ENCODE assay signal across 12 cellular contexts in the genomic region with DNA sequence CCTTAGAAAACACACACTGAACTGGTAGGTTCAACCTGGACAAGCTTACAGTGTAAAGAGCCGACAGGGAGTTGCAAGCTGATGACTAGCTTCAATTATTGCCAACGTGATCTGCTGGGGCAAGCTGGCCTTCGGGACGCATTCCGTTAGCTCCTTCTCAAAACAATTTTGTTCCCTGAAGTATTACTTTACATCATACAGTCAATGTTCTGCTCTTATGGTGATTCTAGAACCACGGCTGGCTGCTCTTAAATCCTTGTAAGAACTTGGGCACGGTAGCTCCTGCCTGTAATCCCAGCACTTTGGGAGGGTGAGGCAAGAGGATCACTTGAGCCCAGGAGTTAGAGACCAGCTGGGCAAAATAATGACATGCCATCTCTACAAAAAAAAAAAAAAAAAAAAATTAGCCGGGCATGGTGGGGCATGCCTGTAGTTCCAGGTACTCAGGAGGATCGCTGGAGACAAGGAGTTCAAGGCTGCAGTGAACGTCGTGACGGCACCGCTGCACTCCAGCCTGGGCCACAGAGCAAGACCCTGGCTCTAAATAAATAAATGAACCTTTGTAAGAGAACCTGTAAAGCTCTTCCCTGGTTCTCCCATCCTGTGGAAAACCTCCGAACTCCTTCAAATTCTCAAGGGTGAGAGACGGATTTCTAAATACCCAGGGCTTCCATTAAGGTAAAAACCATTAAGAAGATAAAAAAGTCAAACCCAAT. TPM values are rescaled to one million over a fixed set of nuclear protein-coding genes. Genes with fewer than 3 reads are reported as not detected.
DNase-seq lines count a peak whose midpoint lies in the region; ATAC-seq and TF ChIP-seq lines count a peak whose summit lies in the region.
"Had no signal": no experiment of that assay in that cellular context is flagged by ENCODE, and none has a peak within 500 bp of the region (broad histone marks: within the 10 kb centered on the region; RNA-seq: fewer than 3 reads in every experiment).

No MANE protein-coding gene starts in this region.

- H3K36me3 ChIP-seq in ES-I3 (ENCODE audit: insufficient read depth, low read length) (no peaks in the 10 kb centered on the region), neural cell (ENCODE audit: insufficient read depth, low read length) (no peaks in the 10 kb centered on the region), lower lobe of right lung (no peaks in the 10 kb centered on the region)
- H3K36me3 ChIP-seq: colonic mucosa had no signal

- DNase-seq in NCI-H2171 treated with DMSO at 0.1 percent for 48 hours (lab: John Stamatoyannopoulos, UW) (peak; percentile 67), dorsolateral prefrontal cortex (no peak), NCI-H187 (lab: John Stamatoyannopoulos, UW) (no peak), lower lobe of right lung (no peak)
- DNase-seq: colonic mucosa, NCI-H2029 had no signal

- H3K4me1 ChIP-seq in ES-I3 (ENCODE audit: insufficient read depth, low read length) (peaks cover 6% of the 10 kb centered on the region; the same call in 1 of the 2 replicates), lower lobe of right lung (peaks cover 10% of the 10 kb centered on the region)
- H3K4me1 ChIP-seq: colonic mucosa had no signal

- no peaks in the 10 kb centered on the region for H3K9me2 ChIP-seq in neural cell (ENCODE audit: insufficient read depth, low read length)

- TF ChIP-seq RAD21 in neural cell (conservative IDR thresholded peaks at IDR 0.05), result no peak

- H3K27me3 ChIP-seq in dorsolateral prefrontal cortex, result no peaks in the 10 kb centered on the region
- H3K27me3 ChIP-seq in neural cell (ENCODE audit: insufficient read depth, low read depth, low read length), result no peaks in the 10 kb centered on the region
- H3K27me3 ChIP-seq in lower lobe of right lung (ENCODE audit: low read depth), result no peaks in the 10 kb centered on the region
- H3K27me3 ChIP-seq: colonic mucosa had no signal

- H3F3A ChIP-seq in neural cell (ENCODE audit: insufficient read depth, low read length, poor library complexity, severe bottlenecking), result no peaks in the 10 kb centered on the region

- H3K9me3 ChIP-seq in ES-I3 (ENCODE audit: control insufficient read depth, insufficient read depth, low read length) (peaks cover 4% of the 10 kb centered on the region), neural cell (ENCODE audit: low read length) (no peaks in the 10 kb centered on the region), lower lobe of right lung (peaks cover 3% of the 10 kb centered on the region)
- H3K9me3 ChIP-seq: colonic mucosa had no signal

- TF ChIP-seq CTCF in dorsolateral prefrontal cortex (IDR thresholded peaks at IDR 0.05 in 54 of 56, conservative IDR thresholded peaks at IDR 0.05 in 2 of 56; ENCODE audit: low read depth in 1 of 56, partially characterized antibody in 56 of 56) (no peak), neural cell (IDR thresholded peaks at IDR 0.05; ENCODE audit: poor library complexity, severe bottlenecking) (no peak), lower lobe of right lung (IDR thresholded peaks at IDR 0.05) (no peak)

- H3K79me2 ChIP-seq in neural cell (replicated peaks; ENCODE audit: insufficient read depth, low read length), result peaks cover 30% of the 10 kb centered on the region

- no peak overlapping the region for H2AFZ ChIP-seq in neural cell (ENCODE audit: low read depth, low read length)

- H3K4me3 ChIP-seq in dorsolateral prefrontal cortex (peak overlapping the region in 53 of 59 donors; percentile 68 to 97 (median 90)), neural cell (ENCODE audit: low read length) (peak overlapping the region; percentile 99), lower lobe of right lung (no peak overlapping the region)

- H3K4me2 ChIP-seq in neural cell (ENCODE audit: low read length), result peak overlapping the region; percentile 44

- H3K27ac ChIP-seq in dorsolateral prefrontal cortex, result peak overlapping the region in 52 of 59 donors; percentile 11 to 99 (median 97)
- no peak overlapping the region for H3K27ac ChIP-seq in neural cell (ENCODE audit: low read length)
- no peak overlapping the region for H3K27ac ChIP-seq in lower lobe of right lung
- H3K27ac ChIP-seq: colonic mucosa had no signal

- intact Hi-C loops in dorsolateral prefrontal cortex (cut with DNase I) (loop anchor here (5.0 to 10.0 kb wide), 2 partner anchors 76 to 538 kb away; partner anchors contain the start of genes ALG1 (in 1 of the 2) and UBALD1 (in 1 of the 2)), lower lobe of right lung (cut with DNase I) (no loop called here)

- TF ChIP-seq EP300 in neural cell (conservative IDR thresholded peaks at IDR 0.05; ENCODE audit: poor library complexity, severe bottlenecking), result no peak

- ATAC-seq in GM18502 (IDR thresholded peaks at IDR 0.05; ENCODE audit: poor library complexity, unreplicated experiment) (no peak), lower lobe of right lung (no peak)
- ATAC-seq in activated CD4-positive, CD25-positive, alpha-beta regulatory T cell treated with anti-CD3 and anti-CD28 coated beads, Interleukin-2, amount 50 U/mL, for 24 hours, result no peak

- H4K20me1 ChIP-seq in neural cell (ENCODE audit: insufficient read depth), result no peaks in the 10 kb centered on the region

- H3K9ac ChIP-seq in ES-I3 (ENCODE audit: low read depth, low read length), result peak overlapping the region; percentile 91
- no peak overlapping the region for H3K9ac ChIP-seq in neural cell (ENCODE audit: low read length)

TF ChIP-seq in neural cell, 6 proteins besides CTCF, POLR2A, EP300 and RAD21:
- TF ChIP-seq, protein P1, sequence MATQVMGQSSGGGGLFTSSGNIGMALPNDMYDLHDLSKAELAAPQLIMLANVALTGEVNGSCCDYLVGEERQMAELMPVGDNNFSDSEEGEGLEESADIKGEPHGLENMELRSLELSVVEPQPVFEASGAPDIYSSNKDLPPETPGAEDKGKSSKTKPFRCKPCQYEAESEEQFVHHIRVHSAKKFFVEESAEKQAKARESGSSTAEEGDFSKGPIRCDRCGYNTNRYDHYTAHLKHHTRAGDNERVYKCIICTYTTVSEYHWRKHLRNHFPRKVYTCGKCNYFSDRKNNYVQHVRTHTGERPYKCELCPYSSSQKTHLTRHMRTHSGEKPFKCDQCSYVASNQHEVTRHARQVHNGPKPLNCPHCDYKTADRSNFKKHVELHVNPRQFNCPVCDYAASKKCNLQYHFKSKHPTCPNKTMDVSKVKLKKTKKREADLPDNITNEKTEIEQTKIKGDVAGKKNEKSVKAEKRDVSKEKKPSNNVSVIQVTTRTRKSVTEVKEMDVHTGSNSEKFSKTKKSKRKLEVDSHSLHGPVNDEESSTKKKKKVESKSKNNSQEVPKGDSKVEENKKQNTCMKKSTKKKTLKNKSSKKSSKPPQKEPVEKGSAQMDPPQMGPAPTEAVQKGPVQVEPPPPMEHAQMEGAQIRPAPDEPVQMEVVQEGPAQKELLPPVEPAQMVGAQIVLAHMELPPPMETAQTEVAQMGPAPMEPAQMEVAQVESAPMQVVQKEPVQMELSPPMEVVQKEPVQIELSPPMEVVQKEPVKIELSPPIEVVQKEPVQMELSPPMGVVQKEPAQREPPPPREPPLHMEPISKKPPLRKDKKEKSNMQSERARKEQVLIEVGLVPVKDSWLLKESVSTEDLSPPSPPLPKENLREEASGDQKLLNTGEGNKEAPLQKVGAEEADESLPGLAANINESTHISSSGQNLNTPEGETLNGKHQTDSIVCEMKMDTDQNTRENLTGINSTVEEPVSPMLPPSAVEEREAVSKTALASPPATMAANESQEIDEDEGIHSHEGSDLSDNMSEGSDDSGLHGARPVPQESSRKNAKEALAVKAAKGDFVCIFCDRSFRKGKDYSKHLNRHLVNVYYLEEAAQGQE (IDR thresholded peaks at IDR 0.05; ENCODE audit: borderline replicate concordance), result no peak
- TF ChIP-seq EZH2 (IDR thresholded peaks at IDR 0.05; ENCODE audit: borderline replicate concordance, insufficient read depth, low read length, poor library complexity, severe bottlenecking) (no peak), MXI1 (conservative IDR thresholded peaks at IDR 0.05; ENCODE audit: poor library complexity, severe bottlenecking) (no peak), TAF1 (IDR thresholded peaks at IDR 0.05; ENCODE audit: low read depth) (no peak), SMC3 (conservative IDR thresholded peaks at IDR 0.05; ENCODE audit: poor library complexity) (no peak), POLR2AphosphoS5 (IDR thresholded peaks at IDR 0.05) (no peak)

RNA-seq across cellular contexts. Expression of gene CDIP1, which starts 2.0 kb away (rescaled TPM):
- total RNA-seq in dorsolateral prefrontal cortex (100 to 1,000 TPM; 100 to 237 (median 186) TPM), lower lobe of right lung (21.1 TPM)
- 16.4 and 18.8 TPM in 2 replicates for polyA plus RNA-seq in neural cell
- 15.3 and 18.8 TPM in 2 replicates for polyA minus RNA-seq in neural cell

RNA-seq across cellular contexts. Expression of gene C16orf96, which starts 19.6 kb away (rescaled TPM):
- total RNA-seq in dorsolateral prefrontal cortex, result 1 to 10 TPM in 59 of 120 experiments, under 1 TPM in 61; 0.30 to 2.0 (median 1.00) TPM
- 0.21 and 0.26 TPM in 2 replicates for polyA plus RNA-seq in neural cell
- 0.49 and 0.81 TPM in 2 replicates for polyA minus RNA-seq in neural cell
- total RNA-seq in lower lobe of right lung, result 0.21 TPM
- total RNA-seq: H4, RPMI7951 had no signal

Comparison
In these comparisons a context has a peak if more than half of its experiments do, and no peak if none do; other contexts are left out.
1. H3K27ac ChIP-seq: peak in dorsolateral prefrontal cortex (52 of 59); none in neural cell (single experiment) and lower lobe of right lung (single experiment).